In genomic region chr16:75319513-75320401, GRCh38 we compare ENCODE assay signal across 8 cellular contexts.
DNase-seq lines count a peak whose midpoint lies in the region; ATAC-seq and TF ChIP-seq lines count a peak whose summit lies in the region.

No MANE protein-coding gene starts in this region.

- CTCF ChIA-PET in activated CD8-positive, alpha-beta memory T cell treated with anti-CD3 and anti-CD28 coated beads, Interleukin-2, amount 10 ng/mL, durations not matched to agents 7 days and 5 days (lab: Charles Lee) = no interaction called here

- H3K4me1 Mint-ChIP-seq in activated CD8-positive, alpha-beta memory T cell treated with anti-CD3 and anti-CD28 coated beads, Interleukin-2, amount 10 ng/mL, durations not matched to agents 7 days and 5 days = peaks cover 16% of the 10 kb centered on the region

- H3K27ac Mint-ChIP-seq in activated CD8-positive, alpha-beta memory T cell treated with anti-CD3 and anti-CD28 coated beads, Interleukin-2, amount 10 ng/mL, durations not matched to agents 7 days and 5 days = peak overlapping the region; percentile 19

- ATAC-seq in activated CD8-positive, alpha-beta memory T cell treated with anti-CD3 and anti-CD28 coated beads, Interleukin-2, amount 10 ng/mL, durations not matched to agents 7 days and 5 days = peak; percentile 55
- peak; percentile 91 for ATAC-seq in HG02943 (IDR thresholded peaks at IDR 0.05; ENCODE audit: low read depth, unreplicated experiment)
- ATAC-seq in SK-N-SH treated with all-trans-retinoic acid at 6 μM for 48 hours = peak; percentile 81
- no peak for ATAC-seq in esophagus mucosa

- DNase-seq in activated CD8-positive, alpha-beta memory T cell treated with anti-CD3 and anti-CD28 coated beads, Interleukin-2, amount 10 ng/mL, durations not matched to agents 7 days and 5 days = peak; percentile 46
- DNase-seq in activated CD8-positive, alpha-beta memory T cell treated with anti-CD3 and anti-CD28 coated beads, Interleukin-2, amount 50 U/mL, for 48 hours = no peak
- DNase-seq in foreskin melanocyte (peak; percentile 79), NCI-H526 treated with DMSO at 0.1 percent for 48 hours (lab: John Stamatoyannopoulos, UW) (no peak), SK-N-DZ (ENCODE audit: low spot score) (no peak)

- peaks cover 16% of the 10 kb centered on the region for H3K36me3 Mint-ChIP-seq in activated CD8-positive, alpha-beta memory T cell treated with anti-CD3 and anti-CD28 coated beads, Interleukin-2, amount 10 ng/mL, durations not matched to agents 7 days and 5 days

- no peak overlapping the region for H3K4me3 Mint-ChIP-seq in activated CD8-positive, alpha-beta memory T cell treated with anti-CD3 and anti-CD28 coated beads, Interleukin-2, amount 10 ng/mL, durations not matched to agents 7 days and 5 days

- H3K27me3 Mint-ChIP-seq in activated CD8-positive, alpha-beta memory T cell treated with anti-CD3 and anti-CD28 coated beads, Interleukin-2, amount 10 ng/mL, durations not matched to agents 7 days and 5 days = peaks cover 51% of the 10 kb centered on the region

- H3K9me3 Mint-ChIP-seq in activated CD8-positive, alpha-beta memory T cell treated with anti-CD3 and anti-CD28 coated beads, Interleukin-2, amount 10 ng/mL, durations not matched to agents 7 days and 5 days (ENCODE audit: low read depth) = no peaks in the 10 kb centered on the region

TF ChIP-seq in SK-N-SH treated with all-trans-retinoic acid at 6 μM for 48 hours, 23 proteins besides CTCF, POLR2A, EP300 and RAD21:
- no peak for TF ChIP-seq PPARA (CRISPR knock-in tag; IDR thresholded peaks at IDR 0.05; ENCODE audit: borderline replicate concordance)
- TF ChIP-seq ZNF565 (CRISPR knock-in tag; conservative IDR thresholded peaks at IDR 0.05; ENCODE audit: low read depth) = no peak
- TF ChIP-seq PATZ1 (CRISPR knock-in tag; IDR thresholded peaks at IDR 0.05; ENCODE audit: borderline replicate concordance) = no peak
- TF ChIP-seq GLIS3 (CRISPR knock-in tag; IDR thresholded peaks at IDR 0.05) = no peak
- TF ChIP-seq CSDC2 (CRISPR knock-in tag; IDR thresholded peaks at IDR 0.05) = no peak
- no peak for TF ChIP-seq ZNF70 (CRISPR knock-in tag; IDR thresholded peaks at IDR 0.05)
- TF ChIP-seq CREB5 (CRISPR knock-in tag; IDR thresholded peaks at IDR 0.05; ENCODE audit: low read depth) = no peak
- TF ChIP-seq SNAI2 (CRISPR knock-in tag; IDR thresholded peaks at IDR 0.05) = no peak
- no peak for TF ChIP-seq OSR1 (CRISPR knock-in tag; IDR thresholded peaks at IDR 0.05)
- no peak; the same call in 1 of the 2 replicates for TF ChIP-seq TOX (CRISPR knock-in tag; IDR thresholded peaks at IDR 0.05; ENCODE audit: borderline replicate concordance)
- no peak for TF ChIP-seq RARB (CRISPR knock-in tag; IDR thresholded peaks at IDR 0.05)
- TF ChIP-seq ZFP30 (CRISPR knock-in tag; IDR thresholded peaks at IDR 0.05) = no peak
- no peak for TF ChIP-seq TSHZ2 (CRISPR knock-in tag; IDR thresholded peaks at IDR 0.05)

Comparison
In these comparisons a context has a peak if more than half of its experiments do, and no peak if none do; other contexts are left out.
1. DNase-seq: peak in activated CD8-positive, alpha-beta memory T cell treated with anti-CD3 and anti-CD28 coated beads, Interleukin-2, amount 10 ng/mL, durations not matched to agents 7 days and 5 days (single experiment) and foreskin melanocyte (single experiment); none in activated CD8-positive, alpha-beta memory T cell treated with anti-CD3 and anti-CD28 coated beads, Interleukin-2, amount 50 U/mL, for 48 hours (single experiment), NCI-H526 treated with DMSO at 0.1 percent for 48 hours (single experiment) and SK-N-DZ (single experiment).